ENCODE assay signal across 10 cellular contexts in genomic region chr20:52150440-52151258, GRCh38. TPM values are rescaled to one million over a fixed set of nuclear protein-coding genes. Genes with fewer than 3 reads are reported as not detected.
A peak's percentile ranks its signal among the peaks of the same experiment; 100 is the strongest.
DNase-seq lines count a peak whose midpoint lies in the region; ATAC-seq and TF ChIP-seq lines count a peak whose summit lies in the region.
"Had no signal": no experiment of that assay in that cellular context is flagged by ENCODE, and none has a peak within 500 bp of the region (broad histone marks: within the 10 kb centered on the region; RNA-seq: fewer than 3 reads in every experiment).

No MANE protein-coding gene starts in this region.

- H3K9me3 Mint-ChIP-seq in CD4-positive, alpha-beta T cell, result no peaks in the 10 kb centered on the region
- H3K9me3 Mint-ChIP-seq: naive thymus-derived CD8-positive, alpha-beta T cell; T-cell had no signal

- no peak overlapping the region for H2BK5ac ChIP-seq in trophoblast cell (ENCODE audit: low read depth, low read length, poor library complexity)

- no peak overlapping the region for H3K14ac ChIP-seq in trophoblast cell (ENCODE audit: low read length)

- peak; percentile 39 for ATAC-seq in CD4-positive, alpha-beta T cell (ENCODE audit: poor library complexity)
- ATAC-seq in GM21423 (IDR thresholded peaks at IDR 0.05; ENCODE audit: unreplicated experiment), result no peak

- POLR2A ChIA-PET in CD4-positive, alpha-beta T cell (lab: Charles Lee), result interaction anchor here (0.9 to 1.0 kb wide), 2 partner anchors 22 to 959 kb away, joined by 3 to 4 read pairs; no protein-coding TSS in a partner anchor

- H3K4ac ChIP-seq in trophoblast cell (ENCODE audit: low read depth, low read length), result no peak overlapping the region

- no peak overlapping the region for H4K12ac ChIP-seq in trophoblast cell (ENCODE audit: low read depth, low read length)

- H3K4me2 ChIP-seq in trophoblast cell (ENCODE audit: low read length), result no peak overlapping the region

- H3K9me3 ChIP-seq in CD4-positive, alpha-beta T cell (ENCODE audit: control insufficient read depth, low read length), result no peaks in the 10 kb centered on the region
- H3K9me3 ChIP-seq in trophoblast cell (ENCODE audit: insufficient read depth, low read depth, low read length), result peaks cover 3% of the 10 kb centered on the region

- CTCF ChIA-PET in CD4-positive, alpha-beta T cell (lab: Charles Lee), result interaction anchor here (1.0 to 1.7 kb wide), 3 partner anchors 16 to 35 kb away, joined by 3 to 13 read pairs (median 5); no protein-coding TSS in a partner anchor

- H2AK5ac ChIP-seq in trophoblast cell (ENCODE audit: low read length), result no peak overlapping the region

- H3K36me3 ChIP-seq in trophoblast cell (ENCODE audit: control insufficient read depth in 1 of 2, insufficient read depth in 2 of 2, low read length in 2 of 2), result peaks cover 15 to 16% of the 10 kb centered on the region in 2 experiments

- no peak overlapping the region for H3K18ac ChIP-seq in trophoblast cell (ENCODE audit: low read length)

- WGBS in trophoblast cell (ENCODE audit: extremely low coverage, insufficient coverage, insufficient read length), result no CpG with 5 or more reads among the region's 2 CpGs

- H3K79me2 ChIP-seq in trophoblast cell (ENCODE audit: control insufficient read depth, insufficient read depth, low read length, poor library complexity), result no peaks in the 10 kb centered on the region

- no peaks in the 10 kb centered on the region for H3K79me1 ChIP-seq in trophoblast cell (ENCODE audit: low read length)

- DNase-seq in CD4-positive, alpha-beta T cell, result peak in 1 of 10 experiments; percentile 3
- DNase-seq in GM13977 (ENCODE audit: low spot score) (peak; percentile 75), MV-4-11 (lab: John Stamatoyannopoulos, UW) (peak; percentile 18), SW480 (ENCODE audit: low spot score) (peak; percentile 62), fibroblast of the conjunctiva (ENCODE audit: low read depth) (peak; percentile 34), trophoblast cell (peak; percentile 35 to 71)
- DNase-seq in effector CD8-positive, alpha-beta T cell (lab: John Stamatoyannopoulos, UW), result no peak

- H2BK12ac ChIP-seq in trophoblast cell (ENCODE audit: low read length), result no peak overlapping the region

- H3K36me3 Mint-ChIP-seq in CD4-positive, alpha-beta T cell (ENCODE audit: low read depth), result peaks cover 40% of the 10 kb centered on the region

- no peak overlapping the region for H4K91ac ChIP-seq in trophoblast cell (ENCODE audit: low read depth, low read length)

- H3K27me3 Mint-ChIP-seq in CD4-positive, alpha-beta T cell, result no peaks in the 10 kb centered on the region
- H3K27me3 Mint-ChIP-seq: naive thymus-derived CD8-positive, alpha-beta T cell; T-cell had no signal

- no peak overlapping the region for H3K4me3 ChIP-seq in trophoblast cell (ENCODE audit: low read depth, low read length)

- H2BK120ac ChIP-seq in trophoblast cell (ENCODE audit: insufficient read depth, low read length, poor library complexity), result no peak overlapping the region

- no peak overlapping the region for H3K9ac ChIP-seq in trophoblast cell (ENCODE audit: low read length)

- peak; percentile 98 for TF ChIP-seq CTCF in CD4-positive, alpha-beta T cell (IDR thresholded peaks at IDR 0.05)
- peak; percentile 76 for TF ChIP-seq CTCF in GM13977 (IDR thresholded peaks at IDR 0.05; ENCODE audit: extremely low read depth, insufficient read depth, missing control alignments)

- no peaks in the 10 kb centered on the region for H3K27me3 ChIP-seq in CD4-positive, alpha-beta T cell (ENCODE audit: control insufficient read depth, insufficient read depth, low read length)
- H3K27me3 ChIP-seq in trophoblast cell (ENCODE audit: insufficient read depth, low read length), result no peaks in the 10 kb centered on the region

- H3K4me1 ChIP-seq in trophoblast cell (ENCODE audit: control insufficient read depth in 1 of 2, insufficient read depth in 2 of 2, low read length in 2 of 2), result no peaks in the 10 kb centered on the region

- H3K23ac ChIP-seq in trophoblast cell (ENCODE audit: low read length), result no peak overlapping the region

- H3K27ac ChIP-seq in CD4-positive, alpha-beta T cell (ENCODE audit: low read depth, low read length), result no peak overlapping the region
- no peak overlapping the region for H3K27ac ChIP-seq in trophoblast cell (ENCODE audit: low read depth, low read length)

- no peaks in the 10 kb centered on the region for H3K4me1 Mint-ChIP-seq in CD4-positive, alpha-beta T cell (ENCODE audit: low read depth)
- H3K4me1 Mint-ChIP-seq: naive thymus-derived CD8-positive, alpha-beta T cell; T-cell had no signal

- no peak overlapping the region for H2AFZ ChIP-seq in trophoblast cell (ENCODE audit: insufficient read depth, low read length, poor library complexity)

- intact Hi-C loops in CD4-positive, alpha-beta T cell (cut with DNase I, micrococcal nuclease), result loop anchor here (1.0 to 5.0 kb wide), 4 partner anchors 22 to 1164 kb away; no protein-coding TSS in a partner anchor

- H3K4me3 Mint-ChIP-seq in CD4-positive, alpha-beta T cell, result no peak overlapping the region
- H3K4me3 Mint-ChIP-seq: naive thymus-derived CD8-positive, alpha-beta T cell; T-cell had no signal

- no peak overlapping the region for H4K8ac ChIP-seq in trophoblast cell (ENCODE audit: low read depth, low read length)

- in situ Hi-C loops in GM13977 (cut with MboI; ENCODE audit: low pct_unique_long_range_greater_than_20kb, low sequenced_read_pairs, unreplicated experiment), result no loop called here

- no peak overlapping the region for H3K27ac Mint-ChIP-seq in CD4-positive, alpha-beta T cell
- H3K27ac Mint-ChIP-seq: naive thymus-derived CD8-positive, alpha-beta T cell had no signal

RNA-seq across cellular contexts. Expression of gene ZFP64, which starts 40.9 kb away (rescaled TPM):
- total RNA-seq in CD4-positive, alpha-beta T cell, result 1 to 10 TPM; 2.5 to 3.2 TPM
- polyA plus RNA-seq in trophoblast cell (2013), result 10.1 and 10.4 TPM in 2 replicates
